In the genomic region with DNA sequence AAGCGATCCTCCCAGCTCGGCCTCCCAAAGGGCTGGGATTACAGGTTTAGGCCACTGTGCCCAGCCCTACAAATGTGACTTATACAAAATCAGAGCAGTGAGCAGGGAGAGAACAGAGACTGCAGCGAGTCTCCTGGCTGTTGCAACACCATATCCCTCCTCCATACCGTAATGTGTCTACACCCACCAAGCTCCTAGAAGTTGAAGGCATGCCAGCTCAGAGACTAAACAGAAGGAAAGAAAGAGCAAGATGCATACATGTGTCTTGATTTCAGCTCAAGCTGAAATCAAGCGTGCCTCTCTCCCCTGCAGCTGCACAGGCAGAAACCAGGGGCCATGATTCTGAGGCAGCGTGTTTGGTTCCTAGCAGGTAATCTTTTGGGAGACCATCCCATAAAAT, we compare ENCODE assay signal across 9 cellular contexts. TPM values are rescaled to one million over a fixed set of nuclear protein-coding genes. Genes with fewer than 3 reads are reported as not detected.
DNase-seq lines count a peak whose midpoint lies in the region; ATAC-seq and TF ChIP-seq lines count a peak whose summit lies in the region.
"Had no signal": no experiment of that assay in that cellular context is flagged by ENCODE, and none has a peak within 500 bp of the region (broad histone marks: within the 10 kb centered on the region; RNA-seq: fewer than 3 reads in every experiment).

No MANE protein-coding gene starts in this region.

- H3K27me3 ChIP-seq in SK-N-SH (ENCODE audit: insufficient read depth) (no peaks in the 10 kb centered on the region), fibroblast of lung (ENCODE audit: control insufficient read depth, insufficient read depth, low read length) (no peaks in the 10 kb centered on the region), osteoblast (ENCODE audit: insufficient read depth, low read length) (no peaks in the 10 kb centered on the region)

- ATAC-seq in HG03039 (IDR thresholded peaks at IDR 0.05; ENCODE audit: unreplicated experiment) (no peak), GM21717 (IDR thresholded peaks at IDR 0.05; ENCODE audit: unreplicated experiment) (no peak)

- H3F3A ChIP-seq in SK-N-SH (replicated peaks; ENCODE audit: insufficient read depth): peaks cover 79% of the 10 kb centered on the region

- CTCF ChIA-PET in SK-N-SH (lab: Yijun Ruan, JAX): interaction anchor here (0.7 to 3.4 kb wide), 5 partner anchors 10 to 783 kb away, joined by 3 to 13 read pairs (median 5); no protein-coding TSS in a partner anchor

- TF ChIP-seq CTCF in SK-N-SH (IDR thresholded peaks at IDR 0.05) (no peak), fibroblast of lung (conservative IDR thresholded peaks at IDR 0.05 in 1 of 2, IDR thresholded peaks at IDR 0.05 in 1 of 2; ENCODE audit: low read depth in 1 of 2, low read length in 2 of 2) (no peak), osteoblast (IDR thresholded peaks at IDR 0.05; ENCODE audit: extremely low read depth, low read depth, low read length) (no peak)

- no peaks in the 10 kb centered on the region for H3K9me2 ChIP-seq in SK-N-SH

- H4K20me1 ChIP-seq in SK-N-SH (ENCODE audit: insufficient read depth) (peaks cover 14% of the 10 kb centered on the region), fibroblast of lung (ENCODE audit: control insufficient read depth, extremely low read depth, insufficient read depth, low read length) (no peaks in the 10 kb centered on the region), osteoblast (ENCODE audit: insufficient read depth, low read length) (peaks cover 18% of the 10 kb centered on the region)

- no peak for TF ChIP-seq RAD21 in SK-N-SH (IDR thresholded peaks at IDR 0.05; ENCODE audit: low read length)

- H3K4me3 ChIP-seq in SK-N-SH (ENCODE audit: low read depth in 2 of 2, low read length in 1 of 2) (peak overlapping the region in 1 of 2 experiments; percentile 38; a peak in 2 of 4 replicates), fibroblast of lung (replicated peaks in 1 of 4; ENCODE audit: control extremely low read depth in 1 of 4, insufficient read depth in 1 of 4, low read depth in 3 of 4, low read length in 4 of 4) (no peak overlapping the region), osteoblast (ENCODE audit: insufficient read depth, low read length) (peak overlapping the region; percentile 36)

- POLR2A ChIA-PET in SK-N-SH (lab: Yijun Ruan, JAX): interaction anchor here (0.8 kb wide), 1 partner anchor 86 kb away, joined by 3 read pairs; no protein-coding TSS in a partner anchor

- peak; percentile 39 for DNase-seq in Ammon's horn (ENCODE audit: low spot score)
- DNase-seq in SK-N-SH: no peak
- peak; percentile 88 to 98 for DNase-seq in fibroblast of lung (ENCODE audit: low read depth in 2 of 2)
- DNase-seq in osteoblast (ENCODE audit: insufficient read length, low spot score, missing footprints): peak; percentile 82
- no peak for DNase-seq in NCI-H748 treated with DMSO at 0.1 percent for 48 hours (lab: John Stamatoyannopoulos, UW)
- no peak for DNase-seq in T-helper 9 cell
- DNase-seq: NCI-H1048 had no signal

- H3K79me2 ChIP-seq in SK-N-SH (ENCODE audit: insufficient read depth): peaks cover 99% of the 10 kb centered on the region
- peaks cover 73% of the 10 kb centered on the region for H3K79me2 ChIP-seq in fibroblast of lung (ENCODE audit: control insufficient read depth, insufficient read depth, low read length)
- H3K79me2 ChIP-seq in osteoblast (ENCODE audit: insufficient read depth, low read length): peaks cover 98% of the 10 kb centered on the region

- no peak for TF ChIP-seq EP300 in SK-N-SH (IDR thresholded peaks at IDR 0.05; ENCODE audit: borderline replicate concordance in 1 of 2, low read depth in 1 of 2, low read length in 1 of 2)

- peaks cover 84 to 88% of the 10 kb centered on the region in 2 experiments for H3K4me1 ChIP-seq in SK-N-SH (ENCODE audit: control insufficient read depth in 1 of 2, insufficient read depth in 2 of 2, low read depth in 1 of 2, low read length in 1 of 2)
- H3K4me1 ChIP-seq in fibroblast of lung (ENCODE audit: control insufficient read depth, extremely low read depth, insufficient read depth, low read length): peaks cover 31% of the 10 kb centered on the region
- H3K4me1 ChIP-seq in osteoblast (ENCODE audit: insufficient read depth, low read length): peaks cover 99% of the 10 kb centered on the region

- 38% methylated on average over 6 of the region's 6 CpGs for WGBS in SK-N-SH (ENCODE audit: low lambda C conversion rate)

- H3K9me3 ChIP-seq in SK-N-SH: no peaks in the 10 kb centered on the region
- H3K9me3 ChIP-seq in fibroblast of lung (ENCODE audit: control insufficient read depth, insufficient read depth, low read depth, low read length): no peaks in the 10 kb centered on the region
- no peaks in the 10 kb centered on the region for H3K9me3 ChIP-seq in osteoblast (ENCODE audit: low read depth, low read length)

- H3K9ac ChIP-seq in SK-N-SH: peak overlapping the region; percentile 75
- H3K9ac ChIP-seq in fibroblast of lung (ENCODE audit: insufficient read depth, low read length): no peak overlapping the region

- H3K27ac ChIP-seq in SK-N-SH (ENCODE audit: low read depth in 2 of 2, low read length in 1 of 2) (peak overlapping the region; percentile 97 to 100), fibroblast of lung (ENCODE audit: insufficient read depth, low read length) (peak overlapping the region; percentile 79), osteoblast (ENCODE audit: low read depth, low read length) (peak overlapping the region; percentile 96)

- H2AFZ ChIP-seq in SK-N-SH (ENCODE audit: low read depth) (no peak overlapping the region), fibroblast of lung (ENCODE audit: low read length) (no peak overlapping the region), osteoblast (ENCODE audit: low read length) (no peak overlapping the region)

- peaks cover 0 to 7% of the 10 kb centered on the region in 2 experiments for H3K36me3 ChIP-seq in SK-N-SH (replicated peaks in 1 of 2; ENCODE audit: control insufficient read depth in 1 of 2, insufficient read depth in 2 of 2, low read length in 1 of 2)
- H3K36me3 ChIP-seq in fibroblast of lung (ENCODE audit: control insufficient read depth, insufficient read depth, low read length): no peaks in the 10 kb centered on the region
- H3K36me3 ChIP-seq in osteoblast (ENCODE audit: insufficient read depth, low read length): peaks cover 29% of the 10 kb centered on the region

- H3K4me2 ChIP-seq in SK-N-SH: peak overlapping the region; percentile 80
- H3K4me2 ChIP-seq in fibroblast of lung (ENCODE audit: extremely low read depth, insufficient read depth, low read length): peak overlapping the region; percentile 13
- peak overlapping the region; percentile 79 for H3K4me2 ChIP-seq in osteoblast (ENCODE audit: insufficient read depth, low read length)

TF ChIP-seq in SK-N-SH, 30 proteins besides CTCF, POLR2A, EP300 and RAD21:
- TF ChIP-seq, protein P1, sequence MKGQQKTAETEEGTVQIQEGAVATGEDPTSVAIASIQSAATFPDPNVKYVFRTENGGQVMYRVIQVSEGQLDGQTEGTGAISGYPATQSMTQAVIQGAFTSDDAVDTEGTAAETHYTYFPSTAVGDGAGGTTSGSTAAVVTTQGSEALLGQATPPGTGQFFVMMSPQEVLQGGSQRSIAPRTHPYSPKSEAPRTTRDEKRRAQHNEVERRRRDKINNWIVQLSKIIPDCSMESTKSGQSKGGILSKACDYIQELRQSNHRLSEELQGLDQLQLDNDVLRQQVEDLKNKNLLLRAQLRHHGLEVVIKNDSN (IDR thresholded peaks at IDR 0.05; ENCODE audit: borderline replicate concordance, low read depth): no peak
- TF ChIP-seq PBX3 (IDR thresholded peaks at IDR 0.05) (no peak), POLR2AphosphoS5 (IDR thresholded peaks at IDR 0.05; ENCODE audit: low read depth, low read length) (0 out of 2 replicates have a peak, but pooled peaks have one; percentile 36), FOSL2 (IDR thresholded peaks at IDR 0.05; ENCODE audit: borderline replicate concordance, low read depth) (no peak), RXRA (IDR thresholded peaks at IDR 0.05; ENCODE audit: borderline replicate concordance, low read depth) (no peak)

RNA-seq across cellular contexts. Expression of gene AFAP1, which starts 34.7 kb away (rescaled TPM):
- polyA plus RNA-seq in SK-N-SH (2012; rRNA removed): 40.6 and 67.9 TPM in 2 replicates
- 48.9 and 59.9 TPM in 2 replicates for polyA plus RNA-seq in SK-N-SH (2012; cell fraction: cytosol; rRNA removed)
- 89.8 and 105 TPM in 2 replicates for polyA plus RNA-seq in SK-N-SH (2012; cell fraction: nucleus; rRNA removed)
- 30.1 and 34.9 TPM in 2 replicates for total RNA-seq in fibroblast of lung
- polyA plus RNA-seq in fibroblast of lung: 21.8 and 24.4 TPM in 2 replicates
- polyA plus RNA-seq in fibroblast of lung (2012): 21.9 and 24.4 TPM in 2 replicates
- 31.5 and 32.3 TPM in 2 replicates for polyA minus RNA-seq in fibroblast of lung (ENCODE audit: low replicate concordance)
- total RNA-seq in osteoblast: 101 and 106 TPM in 2 replicates

Comparison
In these comparisons a context has a peak if more than half of its experiments do, and no peak if none do; other contexts are left out.
1. DNase-seq: peak in Ammon's horn (single experiment), fibroblast of lung (2 of 2) and osteoblast (single experiment); none in SK-N-SH (single experiment), NCI-H748 treated with DMSO at 0.1 percent for 48 hours (single experiment) and T-helper 9 cell (single experiment).
2. H3K4me2 ChIP-seq: peak in every context shown above with its lines; median percentile 80 in SK-N-SH; 79 in osteoblast; 13 in fibroblast of lung.
3. Peak in every context shown above with its lines, with median percentiles within 50 percentile points of each other: H3K27ac ChIP-seq.